Comparison of ENCODE assay signal across 1 cellular context in the genomic region with DNA sequence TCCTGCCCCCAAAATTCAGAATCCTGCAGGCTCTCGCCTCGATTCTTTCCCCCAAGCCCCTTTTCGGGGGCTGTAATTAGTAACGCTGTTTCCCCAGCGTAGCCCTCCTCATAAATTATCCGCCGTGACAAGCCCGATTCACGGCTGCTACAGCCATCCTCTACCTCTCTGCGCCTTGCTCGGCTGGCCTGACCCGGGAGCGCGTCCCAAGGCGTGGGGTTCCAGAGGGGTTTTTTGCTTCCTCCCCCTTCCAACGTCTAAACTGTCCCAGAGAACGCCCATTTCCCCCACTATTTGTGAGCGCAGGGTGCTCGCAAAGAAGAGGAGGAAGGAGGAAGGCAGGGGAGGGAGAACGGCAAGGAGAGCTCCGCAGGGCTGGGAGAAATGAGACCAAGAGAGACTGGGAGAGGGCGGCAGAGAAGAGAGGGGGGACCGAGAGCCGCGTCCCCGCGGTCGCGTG.
TF ChIP-seq lines count a peak whose summit lies in the region.

No MANE protein-coding gene starts in this region.

TF ChIP-seq in HepG2, 621 proteins besides CTCF, POLR2A, EP300 and RAD21:
- TF ChIP-seq DNMT1 (CRISPR knock-in tag; IDR thresholded peaks at IDR 0.05) (no peak), NFYB (CRISPR knock-in tag; IDR thresholded peaks at IDR 0.05) (no peak), PHB2 (IDR thresholded peaks at IDR 0.05; ENCODE audit: partially characterized antibody) (no peak), ASH2L (IDR thresholded peaks at IDR 0.05; ENCODE audit: insufficient read length, low read depth, low read length) (peak; percentile 4), LCORL (IDR thresholded peaks at IDR 0.05) (no peak), LCORL (CRISPR knock-in tag; IDR thresholded peaks at IDR 0.05) (peak; percentile 57; the same call in 1 of the 2 replicates), SP4 (CRISPR knock-in tag; IDR thresholded peaks at IDR 0.05) (no peak), TSC22D2 (CRISPR knock-in tag; IDR thresholded peaks at IDR 0.05; ENCODE audit: borderline replicate concordance) (no peak), SIN3B (IDR thresholded peaks at IDR 0.05; ENCODE audit: low read length) (no peak), ZBTB42 (CRISPR knock-in tag; IDR thresholded peaks at IDR 0.05) (no peak), HDAC1 (CRISPR knock-in tag; IDR thresholded peaks at IDR 0.05) (no peak), TEAD3 (CRISPR knock-in tag; optimal IDR thresholded peaks at IDR 0.05; ENCODE audit: borderline replicate concordance) (no peak), SALL1 (CRISPR knock-in tag; IDR thresholded peaks at IDR 0.05) (no peak), YY1 (IDR thresholded peaks at IDR 0.05; ENCODE audit: insufficient read depth, insufficient replicate concordance, low read depth, low read length) (no peak), RORA (CRISPR knock-in tag; IDR thresholded peaks at IDR 0.05) (no peak), MYNN (CRISPR knock-in tag; IDR thresholded peaks at IDR 0.05; ENCODE audit: low read depth) (no peak), ZBTB7B (CRISPR knock-in tag; IDR thresholded peaks at IDR 0.05) (0 out of 2 replicates have a peak, but pooled peaks have one; percentile 4), FOXC1 (CRISPR knock-in tag; IDR thresholded peaks at IDR 0.05; ENCODE audit: borderline replicate concordance) (no peak), ZNF605 (CRISPR knock-in tag; IDR thresholded peaks at IDR 0.05) (peak; percentile 23; the same call in 1 of the 2 replicates), NAIF1 (CRISPR knock-in tag; IDR thresholded peaks at IDR 0.05; ENCODE audit: borderline replicate concordance) (no peak)
- TF ChIP-seq, protein P1, sequence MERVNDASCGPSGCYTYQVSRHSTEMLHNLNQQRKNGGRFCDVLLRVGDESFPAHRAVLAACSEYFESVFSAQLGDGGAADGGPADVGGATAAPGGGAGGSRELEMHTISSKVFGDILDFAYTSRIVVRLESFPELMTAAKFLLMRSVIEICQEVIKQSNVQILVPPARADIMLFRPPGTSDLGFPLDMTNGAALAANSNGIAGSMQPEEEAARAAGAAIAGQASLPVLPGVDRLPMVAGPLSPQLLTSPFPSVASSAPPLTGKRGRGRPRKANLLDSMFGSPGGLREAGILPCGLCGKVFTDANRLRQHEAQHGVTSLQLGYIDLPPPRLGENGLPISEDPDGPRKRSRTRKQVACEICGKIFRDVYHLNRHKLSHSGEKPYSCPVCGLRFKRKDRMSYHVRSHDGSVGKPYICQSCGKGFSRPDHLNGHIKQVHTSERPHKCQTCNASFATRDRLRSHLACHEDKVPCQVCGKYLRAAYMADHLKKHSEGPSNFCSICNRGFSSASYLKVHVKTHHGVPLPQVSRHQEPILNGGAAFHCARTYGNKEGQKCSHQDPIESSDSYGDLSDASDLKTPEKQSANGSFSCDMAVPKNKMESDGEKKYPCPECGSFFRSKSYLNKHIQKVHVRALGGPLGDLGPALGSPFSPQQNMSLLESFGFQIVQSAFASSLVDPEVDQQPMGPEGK (CRISPR knock-in tag; IDR thresholded peaks at IDR 0.05) = no peak
- TF ChIP-seq, protein P2, sequence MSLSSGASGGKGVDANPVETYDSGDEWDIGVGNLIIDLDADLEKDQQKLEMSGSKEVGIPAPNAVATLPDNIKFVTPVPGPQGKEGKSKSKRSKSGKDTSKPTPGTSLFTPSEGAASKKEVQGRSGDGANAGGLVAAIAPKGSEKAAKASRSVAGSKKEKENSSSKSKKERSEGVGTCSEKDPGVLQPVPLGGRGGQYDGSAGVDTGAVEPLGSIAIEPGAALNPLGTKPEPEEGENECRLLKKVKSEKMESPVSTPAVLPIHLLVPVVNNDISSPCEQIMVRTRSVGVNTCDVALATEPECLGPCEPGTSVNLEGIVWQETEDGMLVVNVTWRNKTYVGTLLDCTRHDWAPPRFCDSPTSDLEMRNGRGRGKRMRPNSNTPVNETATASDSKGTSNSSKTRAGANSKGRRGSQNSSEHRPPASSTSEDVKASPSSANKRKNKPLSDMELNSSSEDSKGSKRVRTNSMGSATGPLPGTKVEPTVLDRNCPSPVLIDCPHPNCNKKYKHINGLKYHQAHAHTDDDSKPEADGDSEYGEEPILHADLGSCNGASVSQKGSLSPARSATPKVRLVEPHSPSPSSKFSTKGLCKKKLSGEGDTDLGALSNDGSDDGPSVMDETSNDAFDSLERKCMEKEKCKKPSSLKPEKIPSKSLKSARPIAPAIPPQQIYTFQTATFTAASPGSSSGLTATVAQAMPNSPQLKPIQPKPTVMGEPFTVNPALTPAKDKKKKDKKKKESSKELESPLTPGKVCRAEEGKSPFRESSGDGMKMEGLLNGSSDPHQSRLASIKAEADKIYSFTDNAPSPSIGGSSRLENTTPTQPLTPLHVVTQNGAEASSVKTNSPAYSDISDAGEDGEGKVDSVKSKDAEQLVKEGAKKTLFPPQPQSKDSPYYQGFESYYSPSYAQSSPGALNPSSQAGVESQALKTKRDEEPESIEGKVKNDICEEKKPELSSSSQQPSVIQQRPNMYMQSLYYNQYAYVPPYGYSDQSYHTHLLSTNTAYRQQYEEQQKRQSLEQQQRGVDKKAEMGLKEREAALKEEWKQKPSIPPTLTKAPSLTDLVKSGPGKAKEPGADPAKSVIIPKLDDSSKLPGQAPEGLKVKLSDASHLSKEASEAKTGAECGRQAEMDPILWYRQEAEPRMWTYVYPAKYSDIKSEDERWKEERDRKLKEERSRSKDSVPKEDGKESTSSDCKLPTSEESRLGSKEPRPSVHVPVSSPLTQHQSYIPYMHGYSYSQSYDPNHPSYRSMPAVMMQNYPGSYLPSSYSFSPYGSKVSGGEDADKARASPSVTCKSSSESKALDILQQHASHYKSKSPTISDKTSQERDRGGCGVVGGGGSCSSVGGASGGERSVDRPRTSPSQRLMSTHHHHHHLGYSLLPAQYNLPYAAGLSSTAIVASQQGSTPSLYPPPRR (CRISPR knock-in tag; IDR thresholded peaks at IDR 0.05; ENCODE audit: borderline replicate concordance) = no peak
- TF ChIP-seq, protein P3, sequence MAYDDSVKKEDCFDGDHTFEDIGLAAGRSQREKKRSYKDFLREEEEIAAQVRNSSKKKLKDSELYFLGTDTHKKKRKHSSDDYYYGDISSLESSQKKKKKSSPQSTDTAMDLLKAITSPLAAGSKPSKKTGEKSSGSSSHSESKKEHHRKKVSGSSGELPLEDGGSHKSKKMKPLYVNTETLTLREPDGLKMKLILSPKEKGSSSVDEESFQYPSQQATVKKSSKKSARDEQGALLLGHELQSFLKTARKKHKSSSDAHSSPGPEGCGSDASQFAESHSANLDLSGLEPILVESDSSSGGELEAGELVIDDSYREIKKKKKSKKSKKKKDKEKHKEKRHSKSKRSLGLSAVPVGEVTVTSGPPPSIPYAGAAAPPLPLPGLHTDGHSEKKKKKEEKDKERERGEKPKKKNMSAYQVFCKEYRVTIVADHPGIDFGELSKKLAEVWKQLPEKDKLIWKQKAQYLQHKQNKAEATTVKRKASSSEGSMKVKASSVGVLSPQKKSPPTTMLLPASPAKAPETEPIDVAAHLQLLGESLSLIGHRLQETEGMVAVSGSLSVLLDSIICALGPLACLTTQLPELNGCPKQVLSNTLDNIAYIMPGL (CRISPR knock-in tag; IDR thresholded peaks at IDR 0.05; ENCODE audit: borderline replicate concordance in 1 of 2, low read depth in 1 of 2) = no peak
- TF ChIP-seq, protein P4, sequence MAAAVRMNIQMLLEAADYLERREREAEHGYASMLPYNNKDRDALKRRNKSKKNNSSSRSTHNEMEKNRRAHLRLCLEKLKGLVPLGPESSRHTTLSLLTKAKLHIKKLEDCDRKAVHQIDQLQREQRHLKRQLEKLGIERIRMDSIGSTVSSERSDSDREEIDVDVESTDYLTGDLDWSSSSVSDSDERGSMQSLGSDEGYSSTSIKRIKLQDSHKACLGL (CRISPR knock-in tag; IDR thresholded peaks at IDR 0.05) = 0 out of 2 replicates have a peak, but pooled peaks have one; percentile 13
- TF ChIP-seq, protein P5, sequence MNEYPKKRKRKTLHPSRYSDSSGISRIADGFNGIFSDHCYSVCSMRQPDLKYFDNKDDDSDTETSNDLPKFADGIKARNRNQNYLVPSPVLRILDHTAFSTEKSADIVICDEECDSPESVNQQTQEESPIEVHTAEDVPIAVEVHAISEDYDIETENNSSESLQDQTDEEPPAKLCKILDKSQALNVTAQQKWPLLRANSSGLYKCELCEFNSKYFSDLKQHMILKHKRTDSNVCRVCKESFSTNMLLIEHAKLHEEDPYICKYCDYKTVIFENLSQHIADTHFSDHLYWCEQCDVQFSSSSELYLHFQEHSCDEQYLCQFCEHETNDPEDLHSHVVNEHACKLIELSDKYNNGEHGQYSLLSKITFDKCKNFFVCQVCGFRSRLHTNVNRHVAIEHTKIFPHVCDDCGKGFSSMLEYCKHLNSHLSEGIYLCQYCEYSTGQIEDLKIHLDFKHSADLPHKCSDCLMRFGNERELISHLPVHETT (CRISPR knock-in tag; conservative IDR thresholded peaks at IDR 0.05) = no peak
- TF ChIP-seq, protein P6, sequence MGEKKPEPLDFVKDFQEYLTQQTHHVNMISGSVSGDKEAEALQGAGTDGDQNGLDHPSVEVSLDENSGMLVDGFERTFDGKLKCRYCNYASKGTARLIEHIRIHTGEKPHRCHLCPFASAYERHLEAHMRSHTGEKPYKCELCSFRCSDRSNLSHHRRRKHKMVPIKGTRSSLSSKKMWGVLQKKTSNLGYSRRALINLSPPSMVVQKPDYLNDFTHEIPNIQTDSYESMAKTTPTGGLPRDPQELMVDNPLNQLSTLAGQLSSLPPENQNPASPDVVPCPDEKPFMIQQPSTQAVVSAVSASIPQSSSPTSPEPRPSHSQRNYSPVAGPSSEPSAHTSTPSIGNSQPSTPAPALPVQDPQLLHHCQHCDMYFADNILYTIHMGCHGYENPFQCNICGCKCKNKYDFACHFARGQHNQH (CRISPR knock-in tag; IDR thresholded peaks at IDR 0.05) = no peak
- TF ChIP-seq, protein P7, sequence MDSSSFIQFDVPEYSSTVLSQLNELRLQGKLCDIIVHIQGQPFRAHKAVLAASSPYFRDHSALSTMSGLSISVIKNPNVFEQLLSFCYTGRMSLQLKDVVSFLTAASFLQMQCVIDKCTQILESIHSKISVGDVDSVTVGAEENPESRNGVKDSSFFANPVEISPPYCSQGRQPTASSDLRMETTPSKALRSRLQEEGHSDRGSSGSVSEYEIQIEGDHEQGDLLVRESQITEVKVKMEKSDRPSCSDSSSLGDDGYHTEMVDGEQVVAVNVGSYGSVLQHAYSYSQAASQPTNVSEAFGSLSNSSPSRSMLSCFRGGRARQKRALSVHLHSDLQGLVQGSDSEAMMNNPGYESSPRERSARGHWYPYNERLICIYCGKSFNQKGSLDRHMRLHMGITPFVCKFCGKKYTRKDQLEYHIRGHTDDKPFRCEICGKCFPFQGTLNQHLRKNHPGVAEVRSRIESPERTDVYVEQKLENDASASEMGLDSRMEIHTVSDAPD (CRISPR knock-in tag; IDR thresholded peaks at IDR 0.05) = no peak
